ENCODE assay signal across 8 cellular contexts in genomic region chr2:199659207-199659606, GRCh38.
DNase-seq lines count a peak whose midpoint lies in the region; FAIRE-seq and TF ChIP-seq lines count a peak whose summit lies in the region.

No MANE protein-coding gene starts in this region.

- H3K27me3 Mint-ChIP-seq in astrocyte (ENCODE audit: low read depth, unreplicated experiment), result peaks cover 2% of the 10 kb centered on the region

- no peak overlapping the region for H3K27ac Mint-ChIP-seq in astrocyte (ENCODE audit: unreplicated experiment)

- TF ChIP-seq POLR2A in Peyer's patch (IDR thresholded peaks at IDR 0.05), result no peak

- H3K79me2 ChIP-seq in astrocyte (ENCODE audit: insufficient read depth, low read length), result no peaks in the 10 kb centered on the region

- no peak for FAIRE-seq in astrocyte (lab: Jason Lieb, UNC)

- peak overlapping the region; percentile 90 for H3K4me2 ChIP-seq in astrocyte (ENCODE audit: low read length)

- H3K27ac ChIP-seq in astrocyte (ENCODE audit: low read depth, low read length) (no peak overlapping the region), Peyer's patch (no peak overlapping the region)
- H3K27ac ChIP-seq in effector memory CD4-positive, alpha-beta T cell (ENCODE audit: insufficient read depth, low read length, poor library complexity, severe bottlenecking), result no peak overlapping the region

- no peaks in the 10 kb centered on the region for H3K9me3 ChIP-seq in astrocyte (ENCODE audit: insufficient read depth, low read depth, low read length)
- H3K9me3 ChIP-seq in Peyer's patch, result no peaks in the 10 kb centered on the region
- no peaks in the 10 kb centered on the region for H3K9me3 ChIP-seq in effector memory CD4-positive, alpha-beta T cell (ENCODE audit: control insufficient read depth, low read length)

- peak; percentile 5 for DNase-seq in A172 (ENCODE audit: low spot score)
- DNase-seq in HEK293T (ENCODE audit: extremely low spot score), result peak; percentile 22
- peak; percentile 24 for DNase-seq in astrocyte (ENCODE audit: low read depth)
- DNase-seq in iPS-NIHi7 (ENCODE audit: extremely low spot score), result peak; percentile 75
- peak; percentile 1 for DNase-seq in stimulated activated CD8-positive, alpha-beta memory T cell treated with anti-CD3 and anti-CD28 coated beads, Interleukin-12 subunit alpha, Interleukin-12 subunit beta, amount 100 ng/mL, for 24 hours (ENCODE audit: extremely low read depth)
- no peak for DNase-seq in activated CD4-positive, CD25-positive, alpha-beta regulatory T cell (lab: John Stamatoyannopoulos, UW)
- no peak for DNase-seq in Peyer's patch
- no peak for DNase-seq in effector memory CD4-positive, alpha-beta T cell

- H3K36me3 ChIP-seq in astrocyte (ENCODE audit: insufficient read depth, low read length) (no peaks in the 10 kb centered on the region), Peyer's patch (no peaks in the 10 kb centered on the region)
- H3K36me3 ChIP-seq in effector memory CD4-positive, alpha-beta T cell (ENCODE audit: control insufficient read depth, insufficient read depth, low read length), result no peaks in the 10 kb centered on the region

- H3K4me3 ChIP-seq in astrocyte (ENCODE audit: insufficient read depth, low read depth, low read length), result peak overlapping the region; percentile 53
- peak overlapping the region in 2 of 4 donors; percentile 29 to 38 for H3K4me3 ChIP-seq in Peyer's patch
- H3K4me3 ChIP-seq in effector memory CD4-positive, alpha-beta T cell (ENCODE audit: insufficient read depth, low read depth, low read length, poor library complexity, severe bottlenecking), result no peak overlapping the region

- peak overlapping the region; percentile 91 for H2AFZ ChIP-seq in astrocyte (ENCODE audit: low read depth, low read length)

- POLR2A ChIA-PET in HEK293T (lab: Yijun Ruan, JAX), result no interaction called here

- CTCF ChIA-PET in HEK293T (lab: Yijun Ruan, JAX), result no interaction called here

- no peaks in the 10 kb centered on the region for H3K4me1 Mint-ChIP-seq in astrocyte (ENCODE audit: low read depth, unreplicated experiment)

- no peaks in the 10 kb centered on the region for H4K20me1 ChIP-seq in astrocyte (ENCODE audit: insufficient read depth, low read length)

- peak overlapping the region; percentile 64 for H3K4me3 Mint-ChIP-seq in astrocyte (ENCODE audit: unreplicated experiment)

- no peaks in the 10 kb centered on the region for H3K36me3 Mint-ChIP-seq in astrocyte (ENCODE audit: low read depth, unreplicated experiment)

- peak overlapping the region; percentile 49 for H3K9ac ChIP-seq in astrocyte (ENCODE audit: low read length)

- H3K4me1 ChIP-seq in astrocyte (ENCODE audit: insufficient read depth, low read length) (no peaks in the 10 kb centered on the region), Peyer's patch (no peaks in the 10 kb centered on the region)
- H3K4me1 ChIP-seq in effector memory CD4-positive, alpha-beta T cell (ENCODE audit: control insufficient read depth, insufficient read depth, low read length, poor library complexity, severe bottlenecking), result no peaks in the 10 kb centered on the region

- H3K27me3 ChIP-seq in astrocyte (ENCODE audit: insufficient read depth, low read length), result no peaks in the 10 kb centered on the region
- H3K27me3 ChIP-seq in Peyer's patch, result no peaks in the 10 kb centered on the region
- no peaks in the 10 kb centered on the region for H3K27me3 ChIP-seq in effector memory CD4-positive, alpha-beta T cell (replicated peaks; ENCODE audit: control insufficient read depth, insufficient read depth, low read length, poor library complexity, severe bottlenecking)

- peaks cover 2% of the 10 kb centered on the region for H3K9me3 Mint-ChIP-seq in astrocyte (ENCODE audit: unreplicated experiment)

- TF ChIP-seq CTCF in astrocyte (IDR thresholded peaks at IDR 0.05; ENCODE audit: insufficient read depth, low read depth, low read length), result no peak
- no peak for TF ChIP-seq CTCF in Peyer's patch (IDR thresholded peaks at IDR 0.05)

TF ChIP-seq in HEK293T, 16 proteins besides CTCF, POLR2A, EP300 and RAD21:
- TF ChIP-seq ARNT (IDR thresholded peaks at IDR 0.05) (no peak), ELF4 (IDR thresholded peaks at IDR 0.05) (no peak), SP1 (IDR thresholded peaks at IDR 0.05) (no peak), FOXM1 (IDR thresholded peaks at IDR 0.05; ENCODE audit: borderline replicate concordance) (no peak), SUZ12 (IDR thresholded peaks at IDR 0.05) (no peak), FOXA1 (IDR thresholded peaks at IDR 0.05) (no peak), L3MBTL2 (conservative IDR thresholded peaks at IDR 0.05) (no peak), PKNOX1 (IDR thresholded peaks at IDR 0.05) (no peak), CTBP1 (IDR thresholded peaks at IDR 0.05; ENCODE audit: borderline replicate concordance) (no peak), LEF1 (IDR thresholded peaks at IDR 0.05; ENCODE audit: borderline replicate concordance) (no peak), TARDBP (IDR thresholded peaks at IDR 0.05) (no peak), NFRKB (IDR thresholded peaks at IDR 0.05) (no peak), FOXK2 (IDR thresholded peaks at IDR 0.05) (no peak), BHLHE40 (IDR thresholded peaks at IDR 0.05; ENCODE audit: borderline replicate concordance) (no peak), HDGF (IDR thresholded peaks at IDR 0.05; ENCODE audit: borderline replicate concordance) (no peak), ZNF384 (IDR thresholded peaks at IDR 0.05) (no peak)
TF ChIP-seq in HEK293T: peak in this region for 0.

Comparison
In these comparisons a context has a peak if more than half of its experiments do, and no peak if none do; other contexts are left out.
1. DNase-seq: peak in A172 (single experiment), HEK293T (single experiment), astrocyte (single experiment), iPS-NIHi7 (single experiment) and stimulated activated CD8-positive, alpha-beta memory T cell treated with anti-CD3 and anti-CD28 coated beads, Interleukin-12 subunit alpha, Interleukin-12 subunit beta, amount 100 ng/mL, for 24 hours (single experiment); none in activated CD4-positive, CD25-positive, alpha-beta regulatory T cell (0 of 4), Peyer's patch (0 of 3) and effector memory CD4-positive, alpha-beta T cell (0 of 3).